1 cellular context compared by ENCODE assay signal in the genomic region with DNA sequence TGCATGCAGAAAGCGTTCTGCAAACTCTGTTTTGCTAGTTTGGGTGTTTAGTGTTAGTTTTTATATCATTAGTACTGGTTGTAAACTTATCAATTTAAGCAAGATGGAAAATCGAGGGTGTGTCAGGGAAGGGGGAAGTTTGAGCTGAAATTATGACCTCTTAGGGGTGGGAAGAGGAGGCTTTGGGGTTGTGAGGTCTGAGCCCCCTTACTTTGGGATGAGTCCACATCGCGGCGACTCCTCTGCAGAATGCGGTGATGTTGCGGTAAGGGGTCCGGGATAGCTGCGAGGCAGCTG.
TF ChIP-seq lines count a peak whose summit lies in the region.

No MANE protein-coding gene starts in this region.

TF ChIP-seq in endothelial cell of umbilical vein, 7 proteins besides CTCF, POLR2A, EP300 and RAD21:
- TF ChIP-seq JUN (IDR thresholded peaks at IDR 0.05; ENCODE audit: borderline replicate concordance, insufficient read depth, insufficient read length, low read depth) (no peak), FOS (IDR thresholded peaks at IDR 0.05; ENCODE audit: borderline replicate concordance, insufficient read depth, low read length) (no peak), GATA2 (IDR thresholded peaks at IDR 0.05; ENCODE audit: insufficient read depth, insufficient read length, low read depth, low read length) (no peak), EZH2 (IDR thresholded peaks at IDR 0.05; ENCODE audit: borderline replicate concordance, low read depth, low read length, severe bottlenecking) (no peak), MYC (IDR thresholded peaks at IDR 0.05; ENCODE audit: low read depth, low read length) (no peak), MAX (IDR thresholded peaks at IDR 0.05; ENCODE audit: insufficient read depth, insufficient read length) (no peak), POLR2AphosphoS5 (IDR thresholded peaks at IDR 0.05; ENCODE audit: insufficient read depth, low read depth, low read length) (no peak)
TF ChIP-seq in endothelial cell of umbilical vein: peak in this region for 0.
